8 cellular contexts compared by ENCODE assay signal in genomic region chr5:103120607-103121200, GRCh38. TPM values are rescaled to one million over a fixed set of nuclear protein-coding genes. Genes with fewer than 3 reads are reported as not detected.
DNase-seq lines count a peak whose midpoint lies in the region; ATAC-seq, FAIRE-seq and TF ChIP-seq lines count a peak whose summit lies in the region.

No MANE protein-coding gene starts in this region.

- H3K4me3 ChIP-seq in HUES6 (ENCODE audit: low read depth, low read length): peak overlapping the region; percentile 97
- H3K4me3 ChIP-seq in left ventricle myocardium inferior: peak overlapping the region; percentile 86

- no peaks in the 10 kb centered on the region for H3K36me3 ChIP-seq in HUES6 (ENCODE audit: control insufficient read depth, insufficient read depth, low read length)
- no peaks in the 10 kb centered on the region for H3K36me3 ChIP-seq in left ventricle myocardium inferior

- H3K4me1 ChIP-seq in HUES6 (ENCODE audit: control insufficient read depth, insufficient read depth, low read length) (peaks cover 4% of the 10 kb centered on the region; the same call in 1 of the 2 replicates), left ventricle myocardium inferior (peaks cover 68% of the 10 kb centered on the region)

- H3K27me3 ChIP-seq in HUES6 (ENCODE audit: control insufficient read depth, insufficient read depth, low read length) (no peaks in the 10 kb centered on the region), left ventricle myocardium inferior (ENCODE audit: low read depth) (no peaks in the 10 kb centered on the region)

- FAIRE-seq in GM12892 (lab: Jason Lieb, UNC): peak; percentile 46

- DNase-seq in GM12892 (ENCODE audit: insufficient read length) (no peak), left ventricle myocardium inferior (no peak), putamen (ENCODE audit: low spot score) (peak; percentile 17), hippocampal formation (lab: John Stamatoyannopoulos, UW) (no peak), NAMALWA (ENCODE audit: low spot score) (no peak)
- DNase-seq in activated T-helper 1 cell treated with anti-CD3 and anti-CD28 coated beads, Interleukin-12 subunit alpha, Interleukin-12 subunit beta, Interleukin-2, Interleukin-4 antibody, amounts not matched to agents 30 ng/mL and 10 ng/mL and 1 ng/mL, durations not matched to agents 14 hours and 24 hours and 36 hours (ENCODE audit: low spot score): no peak

- peaks cover 41% of the 10 kb centered on the region for H3K4me1 Mint-ChIP-seq in activated T-helper 1 cell treated with anti-CD3 and anti-CD28 coated beads, Interleukin-12 subunit alpha, Interleukin-12 subunit beta, Interleukin-2, Interleukin-4 antibody, amounts not matched to agents 30 ng/mL and 10 ng/mL and 1 ng/mL, durations not matched to agents 14 hours and 24 hours and 36 hours (ENCODE audit: low read depth)

- no peak for TF ChIP-seq POLR2A in GM12892 (IDR thresholded peaks at IDR 0.05; ENCODE audit: low read depth, low read length)

- H3K27me3 Mint-ChIP-seq in activated T-helper 1 cell treated with anti-CD3 and anti-CD28 coated beads, Interleukin-12 subunit alpha, Interleukin-12 subunit beta, Interleukin-2, Interleukin-4 antibody, amounts not matched to agents 30 ng/mL and 10 ng/mL and 1 ng/mL, durations not matched to agents 14 hours and 24 hours and 36 hours (ENCODE audit: insufficient read depth): no peaks in the 10 kb centered on the region

- no peak for ATAC-seq in GM18517 (IDR thresholded peaks at IDR 0.05; ENCODE audit: unreplicated experiment)

- H3K27ac ChIP-seq in HUES6 (ENCODE audit: low read depth, low read length) (no peak overlapping the region), left ventricle myocardium inferior (replicated peaks) (peak overlapping the region; percentile 97)

- peaks cover 4% of the 10 kb centered on the region for H3K36me3 Mint-ChIP-seq in activated T-helper 1 cell treated with anti-CD3 and anti-CD28 coated beads, Interleukin-12 subunit alpha, Interleukin-12 subunit beta, Interleukin-2, Interleukin-4 antibody, amounts not matched to agents 30 ng/mL and 10 ng/mL and 1 ng/mL, durations not matched to agents 14 hours and 24 hours and 36 hours (ENCODE audit: low read depth)

- intact Hi-C loops in activated T-helper 1 cell treated with anti-CD3 and anti-CD28 coated beads, Interleukin-12 subunit alpha, Interleukin-12 subunit beta, Interleukin-2, Interleukin-4 antibody, amounts not matched to agents 30 ng/mL and 10 ng/mL and 1 ng/mL, durations not matched to agents 14 hours and 24 hours and 36 hours (cut with micrococcal nuclease): loop anchor here (1.0 to 5.0 kb wide), 7 partner anchors 9 to 438 kb away; partner anchors contain the start of gene MACIR
- intact Hi-C loops in left ventricle myocardium inferior (cut with micrococcal nuclease): no loop called here

- TF ChIP-seq CTCF in left ventricle myocardium inferior (IDR thresholded peaks at IDR 0.05; ENCODE audit: borderline replicate concordance): no peak

- H3K9me3 ChIP-seq in HUES6 (ENCODE audit: control insufficient read depth, insufficient read depth, low read depth, low read length) (no peaks in the 10 kb centered on the region), left ventricle myocardium inferior (replicated peaks) (no peaks in the 10 kb centered on the region)

- peak overlapping the region; percentile 96 for H3K27ac Mint-ChIP-seq in activated T-helper 1 cell treated with anti-CD3 and anti-CD28 coated beads, Interleukin-12 subunit alpha, Interleukin-12 subunit beta, Interleukin-2, Interleukin-4 antibody, amounts not matched to agents 30 ng/mL and 10 ng/mL and 1 ng/mL, durations not matched to agents 14 hours and 24 hours and 36 hours

- H3K4me3 Mint-ChIP-seq in activated T-helper 1 cell treated with anti-CD3 and anti-CD28 coated beads, Interleukin-12 subunit alpha, Interleukin-12 subunit beta, Interleukin-2, Interleukin-4 antibody, amounts not matched to agents 30 ng/mL and 10 ng/mL and 1 ng/mL, durations not matched to agents 14 hours and 24 hours and 36 hours: peak overlapping the region; percentile 93

- H3K9ac ChIP-seq in HUES6 (ENCODE audit: low read length): peak overlapping the region; percentile 97

- no peaks in the 10 kb centered on the region for H3K9me3 Mint-ChIP-seq in activated T-helper 1 cell treated with anti-CD3 and anti-CD28 coated beads, Interleukin-12 subunit alpha, Interleukin-12 subunit beta, Interleukin-2, Interleukin-4 antibody, amounts not matched to agents 30 ng/mL and 10 ng/mL and 1 ng/mL, durations not matched to agents 14 hours and 24 hours and 36 hours

RNA-seq across cellular contexts. Expression of gene PPIP5K2, which starts 0.6 kb away (rescaled TPM):
- polyA plus RNA-seq in GM12892 (2012; ENCODE audit: missing spikeins): 40.7 TPM
- total RNA-seq in activated T-helper 1 cell treated with anti-CD3 and anti-CD28 coated beads, Interleukin-12 subunit alpha, Interleukin-12 subunit beta, Interleukin-2, Interleukin-4 antibody, amounts not matched to agents 30 ng/mL and 10 ng/mL and 1 ng/mL, durations not matched to agents 14 hours and 24 hours and 36 hours: 47.6 and 52.7 TPM in 2 replicates
- 28.5 TPM for total RNA-seq in left ventricle myocardium inferior

RNA-seq across cellular contexts. Expression of gene GIN1, which starts 0.8 kb away (rescaled TPM):
- 3.2 TPM for polyA plus RNA-seq in GM12892 (2012; ENCODE audit: missing spikeins)
- 8.6 and 9.3 TPM in 2 replicates for total RNA-seq in activated T-helper 1 cell treated with anti-CD3 and anti-CD28 coated beads, Interleukin-12 subunit alpha, Interleukin-12 subunit beta, Interleukin-2, Interleukin-4 antibody, amounts not matched to agents 30 ng/mL and 10 ng/mL and 1 ng/mL, durations not matched to agents 14 hours and 24 hours and 36 hours
- total RNA-seq in left ventricle myocardium inferior: 14.1 TPM
